ENCODE assay signal across 8 cellular contexts in the genomic region with DNA sequence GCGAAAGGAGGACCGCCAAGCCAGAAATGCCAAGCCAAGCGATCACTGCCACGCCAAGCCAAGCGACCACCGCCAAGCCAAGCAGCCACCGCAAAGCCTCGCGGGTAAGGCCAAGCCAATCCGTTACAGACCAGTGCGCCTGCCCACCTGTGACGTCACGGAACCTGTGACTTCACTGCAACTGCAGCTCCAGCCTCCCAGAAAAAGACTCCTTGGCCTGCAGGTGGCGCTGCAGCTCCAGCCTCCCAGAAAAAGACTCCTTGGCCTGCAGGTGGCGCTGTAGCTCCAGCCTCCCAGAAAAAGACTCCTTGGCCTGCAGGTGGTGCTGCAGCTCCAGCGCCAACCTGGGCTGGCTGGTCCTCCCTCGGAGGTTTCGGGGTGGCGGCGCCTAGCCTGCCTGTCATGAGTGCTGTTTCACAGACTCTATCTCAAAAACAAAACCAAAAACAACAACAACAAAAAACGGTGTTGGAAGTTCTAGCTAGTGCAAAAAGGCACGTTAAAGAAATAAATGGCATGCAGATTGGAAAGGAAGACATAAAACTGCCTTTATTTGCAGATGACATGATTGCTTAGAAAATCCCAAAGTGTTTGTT. TPM values are rescaled to one million over a fixed set of nuclear protein-coding genes. Genes with fewer than 3 reads are reported as not detected.
DNase-seq lines count a peak whose midpoint lies in the region; ATAC-seq and TF ChIP-seq lines count a peak whose summit lies in the region.
"Not testable (repeated sequence)": the region's sequence is repeated elsewhere in the genome, so short reads cannot be mapped to it uniquely, and the experiment has no call there.

No MANE protein-coding gene starts in this region.

- not testable (repeated sequence) for H3K36me3 ChIP-seq in tibial artery

- intact Hi-C loops in activated B cell treated with CpG ODN at 0.5 μM for 24 hours (cut with micrococcal nuclease); tibial artery (cut with DNase I; ENCODE audit: low total_unique reads): not testable (repeated sequence)

- ATAC-seq in HG03039 (IDR thresholded peaks at IDR 0.05; ENCODE audit: unreplicated experiment) (peak; percentile 66), activated B cell treated with CpG ODN at 0.5 μM for 24 hours (ENCODE audit: low read depth) (peak; percentile 91)

- TF ChIP-seq CTCF in GM13976 (IDR thresholded peaks at IDR 0.05; ENCODE audit: borderline replicate concordance, control extremely low read depth, extremely low read depth, insufficient read depth, missing control alignments) (peak; percentile 98), activated B cell treated with CpG ODN at 0.5 μM for 24 hours (IDR thresholded peaks at IDR 0.05) (peak; percentile 95), brain (conservative IDR thresholded peaks at IDR 0.05) (peak; percentile 83 to 90), tibial artery (IDR thresholded peaks at IDR 0.05) (peak; percentile 100)

- CTCF ChIA-PET in activated B cell treated with CpG ODN at 0.5 μM for 24 hours (lab: Charles Lee) = interaction anchor here (0.7 kb wide), 2 partner anchors 86 to 502 kb away, joined by 3 read pairs; no protein-coding TSS in a partner anchor

- POLR2A ChIA-PET in activated B cell treated with CpG ODN at 0.5 μM for 24 hours (lab: Charles Lee) = interaction anchor here (0.6 to 1.1 kb wide), 2 partner anchors 441 to 1133 kb away, joined by 3 to 4 read pairs; no protein-coding TSS in a partner anchor

- H3K9me3 Mint-ChIP-seq in activated B cell treated with CpG ODN at 0.5 μM for 24 hours, brain: not testable (repeated sequence)

- peak overlapping the region; percentile 38 to 66 for H3K4me3 ChIP-seq in tibial artery

- H3K4me3 Mint-ChIP-seq in activated B cell treated with CpG ODN at 0.5 μM for 24 hours = peak overlapping the region; percentile 84
- H3K4me3 Mint-ChIP-seq in brain = not testable (repeated sequence)

- DNase-seq in GM13976 (ENCODE audit: low spot score) = peak; percentile 76
- DNase-seq in NCI-H345 (lab: John Stamatoyannopoulos, UW) = peak; percentile 12
- DNase-seq in activated B cell treated with CpG ODN at 0.5 μM for 24 hours = peak; percentile 86
- DNase-seq in hippocampal formation (lab: John Stamatoyannopoulos, UW) = peak; percentile 21 to 76
- DNase-seq in putamen (ENCODE audit: low spot score) = peak; percentile 82
- DNase-seq in tibial artery = peak; percentile 89 to 99

- peak overlapping the region; percentile 43 to 86 for H3K27ac ChIP-seq in tibial artery

- H3K27ac Mint-ChIP-seq in activated B cell treated with CpG ODN at 0.5 μM for 24 hours = peak overlapping the region; percentile 72
- not testable (repeated sequence) for H3K27ac Mint-ChIP-seq in brain

- H3K36me3 Mint-ChIP-seq in activated B cell treated with CpG ODN at 0.5 μM for 24 hours (ENCODE audit: low read depth); brain: not testable (repeated sequence)

- H3K4me1 Mint-ChIP-seq in activated B cell treated with CpG ODN at 0.5 μM for 24 hours = peaks cover 13% of the 10 kb centered on the region
- H3K4me1 Mint-ChIP-seq in brain = not testable (repeated sequence)

- not testable (repeated sequence) for H3K4me1 ChIP-seq in tibial artery

- not testable (repeated sequence) for H3K9me3 ChIP-seq in tibial artery

- in situ Hi-C loops in GM13976 (cut with MboI; ENCODE audit: low sequenced_read_pairs, unreplicated experiment) = not testable (repeated sequence)

- H3K27me3 ChIP-seq in tibial artery = not testable (repeated sequence)

- not testable (repeated sequence) for H3K27me3 Mint-ChIP-seq in activated B cell treated with CpG ODN at 0.5 μM for 24 hours, brain

RNA-seq across cellular contexts. Expression of gene TBC1D28, which starts 18.6 kb away (rescaled TPM):
- not detected in 2 replicates for total RNA-seq in activated B cell treated with CpG ODN at 0.5 μM for 24 hours
- not detected for polyA plus RNA-seq in brain (ENCODE audit: insufficient read depth, low read depth, low replicate concordance)

RNA-seq across cellular contexts. Expression of gene FOXO3B, which starts 56.5 kb away (rescaled TPM):
- total RNA-seq in activated B cell treated with CpG ODN at 0.5 μM for 24 hours = 5.8 and 7.6 TPM in 2 replicates
- 4.5 TPM for polyA plus RNA-seq in brain (ENCODE audit: insufficient read depth, low read depth, low replicate concordance)

Comparison
In these comparisons a context has a peak if more than half of its experiments do, and no peak if none do; other contexts are left out.
1. Peak in every context shown above with its lines: DNase-seq, ATAC-seq, H3K4me3 ChIP-seq and H3K27ac ChIP-seq.
2. DNase-seq: peak in every context shown above with its lines; median percentile 94 in tibial artery; 86 in activated B cell treated with CpG ODN at 0.5 μM for 24 hours; 82 in putamen; 76 in GM13976; 48 in hippocampal formation; 12 in NCI-H345.